24 cellular contexts compared by ENCODE assay signal in genomic region chr20:25050082-25050481, GRCh38. TPM values are rescaled to one million over a fixed set of nuclear protein-coding genes. Genes with fewer than 3 reads are reported as not detected.
DNase-seq lines count a peak whose midpoint lies in the region; ATAC-seq and TF ChIP-seq lines count a peak whose summit lies in the region.
"Had no signal": no experiment of that assay in that cellular context is flagged by ENCODE, and none has a peak within 500 bp of the region (broad histone marks: within the 10 kb centered on the region; RNA-seq: fewer than 3 reads in every experiment).

No MANE protein-coding gene starts in this region.

- CTCF ChIA-PET in activated naive CD4-positive, alpha-beta T cell treated with anti-CD3 and anti-CD28 coated beads, Interleukin-2, amount 10 ng/mL, durations not matched to agents 7 days and 5 days (lab: Charles Lee) = interaction anchor here (1.0 kb wide), 1 partner anchor 12 kb away, joined by 3 read pairs; no protein-coding TSS in a partner anchor

- no peak for TF ChIP-seq CTCF in right atrium auricular region (IDR thresholded peaks at IDR 0.05)

- no peak for DNase-seq in T-helper 17 cell
- no peak for DNase-seq in right atrium auricular region (ENCODE audit: low spot score)
- no peak for DNase-seq in activated naive CD4-positive, alpha-beta T cell treated with anti-CD3 and anti-CD28 coated beads, Interleukin-2, amount 10 ng/mL, durations not matched to agents 7 days and 5 days
- DNase-seq in SKM-1 (lab: John Stamatoyannopoulos, UW; ENCODE audit: unreplicated experiment) = no peak
- DNase-seq: activated CD8-positive, alpha-beta T cell treated with anti-CD3 and anti-CD28 coated beads for 36 hours; activated naive CD8-positive, alpha-beta T cell treated with anti-CD3 and anti-CD28 coated beads for 36 hours; activated T-cell treated with anti-CD3 and anti-CD28 coated beads, Interleukin-2, amount 50 U/mL, for 72 hours; brain microvascular endothelial cell; glutamatergic neuron; MV-4-11; NCI-H524 treated with DMSO at 0.1 percent for 48 hours; T-cell had no signal

- H3K27me3 Mint-ChIP-seq in T-helper 17 cell = no peaks in the 10 kb centered on the region
- no peaks in the 10 kb centered on the region for H3K27me3 Mint-ChIP-seq in activated naive CD4-positive, alpha-beta T cell treated with anti-CD3 and anti-CD28 coated beads, Interleukin-2, amount 10 ng/mL, durations not matched to agents 7 days and 5 days
- H3K27me3 Mint-ChIP-seq: activated CD8-positive, alpha-beta T cell treated with anti-CD3 and anti-CD28 coated beads for 36 hours; activated naive CD8-positive, alpha-beta T cell treated with anti-CD3 and anti-CD28 coated beads for 36 hours; natural killer cell treated with Interleukin-12 subunit alpha and Interleukin-12 subunit beta and Interleukin-15 and Interleukin-18, amount 100 ng/mL, for 72 hours; T-cell had no signal

- no peak overlapping the region for H3K27ac ChIP-seq in BLaER1 treated with 17β-estradiol and CSF1 and Interleukin-3, amounts not matched to agents 10 nM and 100 nM
- H3K27ac ChIP-seq in right atrium auricular region (peak overlapping the region; percentile 96 to 98), skeletal muscle tissue (ENCODE audit: low read depth, low read length) (peak overlapping the region; percentile 61)
- H3K27ac ChIP-seq: brain microvascular endothelial cell, HL-60 had no signal

- H3K9ac ChIP-seq in BLaER1 treated with 17β-estradiol and CSF1 and Interleukin-3, amounts not matched to agents 10 nM and 100 nM = no peak overlapping the region
- H3K9ac ChIP-seq in skeletal muscle tissue (ENCODE audit: low read depth in 1 of 3, low read length in 3 of 3) = peak overlapping the region in 1 of 3 donors; percentile 79

- H3K4me1 Mint-ChIP-seq in T-helper 17 cell = peaks cover 41% of the 10 kb centered on the region
- peaks cover 39% of the 10 kb centered on the region for H3K4me1 Mint-ChIP-seq in activated naive CD4-positive, alpha-beta T cell treated with anti-CD3 and anti-CD28 coated beads, Interleukin-2, amount 10 ng/mL, durations not matched to agents 7 days and 5 days

- H3K4me2 ChIP-seq in BLaER1 treated with 17β-estradiol and CSF1 and Interleukin-3, amounts not matched to agents 10 nM and 100 nM = peak overlapping the region in 8 of 11 experiments; percentile 33 to 99 (median 96); a peak in 13 of 22 replicates

- peak overlapping the region; percentile 51 for H3K27ac Mint-ChIP-seq in T-helper 17 cell
- no peak overlapping the region for H3K27ac Mint-ChIP-seq in activated naive CD4-positive, alpha-beta T cell treated with anti-CD3 and anti-CD28 coated beads, Interleukin-2, amount 10 ng/mL, durations not matched to agents 7 days and 5 days
- H3K27ac Mint-ChIP-seq: activated CD8-positive, alpha-beta T cell treated with anti-CD3 and anti-CD28 coated beads for 36 hours; activated T-cell treated with anti-CD3 and anti-CD28 coated beads, Interleukin-2, amount 50 U/mL, for 72 hours; natural killer cell treated with Interleukin-12 subunit alpha and Interleukin-12 subunit beta and Interleukin-15 and Interleukin-18, amount 100 ng/mL, for 72 hours had no signal

- H4K20me1 ChIP-seq in BLaER1 treated with 17β-estradiol and CSF1 and Interleukin-3, amounts not matched to agents 10 nM and 100 nM = peaks cover 13 to 87% (median 67%) of the 10 kb centered on the region in 11 experiments; a peak in 19 of 22 replicates

- peaks cover 47 to 95% (median 76%) of the 10 kb centered on the region in 10 experiments for H3K4me1 ChIP-seq in BLaER1 treated with 17β-estradiol and CSF1 and Interleukin-3, amounts not matched to agents 10 nM and 100 nM
- H3K4me1 ChIP-seq in right atrium auricular region (peaks cover 0 to 99% of the 10 kb centered on the region in 2 donors), skeletal muscle tissue (ENCODE audit: control insufficient read depth in 3 of 3, insufficient read depth in 3 of 3, low read length in 3 of 3) (peaks cover 98 to 99% (median 99%) of the 10 kb centered on the region in 3 donors)

- peaks cover 19 to 43% (median 24%) of the 10 kb centered on the region in 11 experiments; a peak in 21 of 22 replicates for H3K36me3 ChIP-seq in BLaER1 treated with 17β-estradiol and CSF1 and Interleukin-3, amounts not matched to agents 10 nM and 100 nM
- H3K36me3 ChIP-seq in right atrium auricular region = peaks cover 25% of the 10 kb centered on the region
- H3K36me3 ChIP-seq in skeletal muscle tissue (ENCODE audit: control insufficient read depth in 3 of 3, insufficient read depth in 3 of 3, low read length in 3 of 3) = peaks cover 9 to 24% (median 18%) of the 10 kb centered on the region in 3 donors
- H3K36me3 ChIP-seq: brain microvascular endothelial cell had no signal

- H3K4me3 ChIP-seq in BLaER1 treated with 17β-estradiol and CSF1 and Interleukin-3, amounts not matched to agents 10 nM and 100 nM = no peak overlapping the region
- H3K4me3 ChIP-seq in right atrium auricular region = no peak overlapping the region
- peak overlapping the region in 2 of 3 donors; percentile 13 to 35 for H3K4me3 ChIP-seq in skeletal muscle tissue (ENCODE audit: low read length in 3 of 3)
- H3K4me3 ChIP-seq: K562, prostate gland had no signal

- H3K27me3 ChIP-seq in BLaER1 treated with 17β-estradiol and CSF1 and Interleukin-3, amounts not matched to agents 10 nM and 100 nM = no peaks in the 10 kb centered on the region
- H3K27me3 ChIP-seq in right atrium auricular region (no peaks in the 10 kb centered on the region), skeletal muscle tissue (ENCODE audit: control insufficient read depth in 3 of 3, insufficient read depth in 3 of 3, low read length in 3 of 3) (no peaks in the 10 kb centered on the region)
- H3K27me3 ChIP-seq: brain microvascular endothelial cell had no signal

- peaks cover 3% of the 10 kb centered on the region for H3K36me3 Mint-ChIP-seq in T-helper 17 cell (ENCODE audit: low read depth)
- peaks cover 35% of the 10 kb centered on the region for H3K36me3 Mint-ChIP-seq in activated naive CD4-positive, alpha-beta T cell treated with anti-CD3 and anti-CD28 coated beads, Interleukin-2, amount 10 ng/mL, durations not matched to agents 7 days and 5 days
- H3K36me3 Mint-ChIP-seq: activated naive CD8-positive, alpha-beta T cell treated with anti-CD3 and anti-CD28 coated beads for 36 hours; natural killer cell treated with Interleukin-12 subunit alpha and Interleukin-12 subunit beta and Interleukin-15 and Interleukin-18, amount 100 ng/mL, for 72 hours had no signal

- ATAC-seq in T-helper 17 cell (no peak), HG02981 (IDR thresholded peaks at IDR 0.05; ENCODE audit: unreplicated experiment) (no peak), HG03175 (IDR thresholded peaks at IDR 0.05; ENCODE audit: unreplicated experiment) (no peak)
- ATAC-seq: activated CD8-positive, alpha-beta T cell treated with anti-CD3 and anti-CD28 coated beads for 36 hours; activated T-cell treated with anti-CD3 and anti-CD28 coated beads, Interleukin-2, amount 50 U/mL, for 72 hours; K562; natural killer cell treated with Interleukin-12 subunit alpha and Interleukin-12 subunit beta and Interleukin-15 and Interleukin-18, amount 100 ng/mL, for 72 hours; T-cell had no signal

- H3K4me3 Mint-ChIP-seq in T-helper 17 cell = no peak overlapping the region
- no peak overlapping the region for H3K4me3 Mint-ChIP-seq in activated naive CD4-positive, alpha-beta T cell treated with anti-CD3 and anti-CD28 coated beads, Interleukin-2, amount 10 ng/mL, durations not matched to agents 7 days and 5 days
- H3K4me3 Mint-ChIP-seq: activated CD8-positive, alpha-beta T cell treated with anti-CD3 and anti-CD28 coated beads for 36 hours; activated naive CD8-positive, alpha-beta T cell treated with anti-CD3 and anti-CD28 coated beads for 36 hours; natural killer cell treated with Interleukin-12 subunit alpha and Interleukin-12 subunit beta and Interleukin-15 and Interleukin-18, amount 100 ng/mL, for 72 hours; T-cell had no signal

- H3K9me3 Mint-ChIP-seq in activated naive CD4-positive, alpha-beta T cell treated with anti-CD3 and anti-CD28 coated beads, Interleukin-2, amount 10 ng/mL, durations not matched to agents 7 days and 5 days = no peaks in the 10 kb centered on the region
- H3K9me3 Mint-ChIP-seq: activated CD8-positive, alpha-beta T cell treated with anti-CD3 and anti-CD28 coated beads for 36 hours; activated naive CD8-positive, alpha-beta T cell treated with anti-CD3 and anti-CD28 coated beads for 36 hours; activated T-cell treated with anti-CD3 and anti-CD28 coated beads, Interleukin-2, amount 50 U/mL, for 72 hours; natural killer cell treated with Interleukin-12 subunit alpha and Interleukin-12 subunit beta and Interleukin-15 and Interleukin-18, amount 100 ng/mL, for 72 hours; T-cell had no signal

- no peaks in the 10 kb centered on the region for H3K9me3 ChIP-seq in BLaER1 treated with 17β-estradiol and CSF1 and Interleukin-3, amounts not matched to agents 10 nM and 100 nM (replicated peaks in 1 of 11)
- H3K9me3 ChIP-seq in T-helper 17 cell (ENCODE audit: control insufficient read depth, low read length, poor library complexity, severe bottlenecking) = no peaks in the 10 kb centered on the region
- no peaks in the 10 kb centered on the region for H3K9me3 ChIP-seq in right atrium auricular region
- H3K9me3 ChIP-seq in skeletal muscle tissue (ENCODE audit: control insufficient read depth in 3 of 3, low read length in 3 of 3) = no peaks in the 10 kb centered on the region
- H3K9me3 ChIP-seq: prostate gland had no signal

RNA-seq across cellular contexts. Expression of gene ACSS1, which starts 7.9 kb away (rescaled TPM):
- total RNA-seq in T-helper 17 cell = 10 to 100 TPM; 33.1 to 34.0 TPM
- 10 to 100 TPM; 25.6 to 26.4 TPM for total RNA-seq in right atrium auricular region
- 8.9 TPM for total RNA-seq in skeletal muscle tissue
- total RNA-seq: G401 had no signal

RNA-seq across cellular contexts. Expression of gene VSX1, which starts 31.9 kb away (rescaled TPM):
- total RNA-seq in T-helper 17 cell = not detected
- not detected for total RNA-seq in right atrium auricular region
- total RNA-seq in skeletal muscle tissue = not detected
- total RNA-seq: activated CD8-positive, alpha-beta T cell treated with anti-CD3 and anti-CD28 coated beads for 36 hours; activated naive CD8-positive, alpha-beta T cell treated with anti-CD3 and anti-CD28 coated beads for 36 hours; dermis microvascular lymphatic vessel endothelial cell; G401; H4; K562; lung microvascular endothelial cell; natural killer cell treated with Interleukin-12 subunit alpha and Interleukin-12 subunit beta and Interleukin-15 and Interleukin-18, amount 100 ng/mL, for 72 hours; prostate gland; T-cell had no signal

RNA-seq across cellular contexts. Expression of gene APMAP, which starts 57.5 kb away (rescaled TPM):
- total RNA-seq in T-helper 17 cell = 10 to 100 TPM; 24.6 to 26.2 TPM
- total RNA-seq in right atrium auricular region = 10 to 100 TPM; 30.3 to 30.5 TPM
- 41.2 TPM for total RNA-seq in skeletal muscle tissue

Comparison
In these comparisons a context has a peak if more than half of its experiments do, and no peak if none do; other contexts are left out.
1. H3K27ac ChIP-seq: peak in right atrium auricular region (2 of 2) and skeletal muscle tissue (single experiment); none in BLaER1 treated with 17β-estradiol and CSF1 and Interleukin-3, amounts not matched to agents 10 nM and 100 nM (0 of 11).
2. H3K4me3 ChIP-seq: peak in skeletal muscle tissue (2 of 3); none in BLaER1 treated with 17β-estradiol and CSF1 and Interleukin-3, amounts not matched to agents 10 nM and 100 nM (0 of 10) and right atrium auricular region (0 of 2).